Comparison of ENCODE assay signal across 1 cellular context in the genomic region with DNA sequence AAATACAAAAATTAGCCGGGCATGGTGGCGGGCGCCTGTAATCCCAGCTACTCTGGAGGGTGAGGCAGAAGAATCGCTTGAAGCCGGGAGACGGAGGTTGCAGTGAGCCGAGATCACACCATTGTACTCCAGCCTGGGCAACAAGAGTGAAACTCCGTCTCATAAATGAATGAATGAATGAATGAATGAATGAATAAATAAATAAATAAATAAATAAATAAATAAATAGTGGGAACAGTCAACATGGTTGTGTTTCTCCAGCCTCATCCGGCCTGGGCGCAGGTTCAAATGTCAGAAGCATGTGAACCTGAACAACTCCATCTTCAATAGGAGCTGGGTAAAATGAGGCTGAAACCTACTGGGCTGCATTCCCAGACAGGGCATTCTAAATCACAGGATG.
A peak's percentile ranks its signal among the peaks of the same experiment; 100 is the strongest.
TF ChIP-seq lines count a peak whose summit lies in the region.

No MANE protein-coding gene starts in this region.

TF ChIP-seq in HEK293, 187 proteins besides CTCF, POLR2A, EP300 and RAD21 (continued from another document):
- TF ChIP-seq ZNF664 (tag by site-specific recombination; IDR thresholded peaks at IDR 0.05) = peak; percentile 60
- TF ChIP-seq ZNF555 (tag by site-specific recombination; conservative IDR thresholded peaks at IDR 0.05) = peak; percentile 55
- peak; percentile 68 for TF ChIP-seq ZNF426 (tag by site-specific recombination; IDR thresholded peaks at IDR 0.05)
- 0 out of 2 replicates have a peak, but pooled peaks have one; percentile 9 for TF ChIP-seq ZNF560 (tag by site-specific recombination; IDR thresholded peaks at IDR 0.05; ENCODE audit: borderline replicate concordance)
- TF ChIP-seq ZNF558 (tag by site-specific recombination; IDR thresholded peaks at IDR 0.05) = peak; percentile 44; the same call in 1 of the 2 replicates
- 0 out of 2 replicates have a peak, but pooled peaks have one; percentile 41 for TF ChIP-seq ZNF404 (tag by site-specific recombination; IDR thresholded peaks at IDR 0.05)
- TF ChIP-seq ZNF510 (tag by site-specific recombination; IDR thresholded peaks at IDR 0.05; ENCODE audit: insufficient replicate concordance) = peak; percentile 55
- 0 out of 2 replicates have a peak, but pooled peaks have one; percentile 13 for TF ChIP-seq ZNF202 (tag by site-specific recombination; IDR thresholded peaks at IDR 0.05; ENCODE audit: borderline replicate concordance)
- TF ChIP-seq, protein P1, sequence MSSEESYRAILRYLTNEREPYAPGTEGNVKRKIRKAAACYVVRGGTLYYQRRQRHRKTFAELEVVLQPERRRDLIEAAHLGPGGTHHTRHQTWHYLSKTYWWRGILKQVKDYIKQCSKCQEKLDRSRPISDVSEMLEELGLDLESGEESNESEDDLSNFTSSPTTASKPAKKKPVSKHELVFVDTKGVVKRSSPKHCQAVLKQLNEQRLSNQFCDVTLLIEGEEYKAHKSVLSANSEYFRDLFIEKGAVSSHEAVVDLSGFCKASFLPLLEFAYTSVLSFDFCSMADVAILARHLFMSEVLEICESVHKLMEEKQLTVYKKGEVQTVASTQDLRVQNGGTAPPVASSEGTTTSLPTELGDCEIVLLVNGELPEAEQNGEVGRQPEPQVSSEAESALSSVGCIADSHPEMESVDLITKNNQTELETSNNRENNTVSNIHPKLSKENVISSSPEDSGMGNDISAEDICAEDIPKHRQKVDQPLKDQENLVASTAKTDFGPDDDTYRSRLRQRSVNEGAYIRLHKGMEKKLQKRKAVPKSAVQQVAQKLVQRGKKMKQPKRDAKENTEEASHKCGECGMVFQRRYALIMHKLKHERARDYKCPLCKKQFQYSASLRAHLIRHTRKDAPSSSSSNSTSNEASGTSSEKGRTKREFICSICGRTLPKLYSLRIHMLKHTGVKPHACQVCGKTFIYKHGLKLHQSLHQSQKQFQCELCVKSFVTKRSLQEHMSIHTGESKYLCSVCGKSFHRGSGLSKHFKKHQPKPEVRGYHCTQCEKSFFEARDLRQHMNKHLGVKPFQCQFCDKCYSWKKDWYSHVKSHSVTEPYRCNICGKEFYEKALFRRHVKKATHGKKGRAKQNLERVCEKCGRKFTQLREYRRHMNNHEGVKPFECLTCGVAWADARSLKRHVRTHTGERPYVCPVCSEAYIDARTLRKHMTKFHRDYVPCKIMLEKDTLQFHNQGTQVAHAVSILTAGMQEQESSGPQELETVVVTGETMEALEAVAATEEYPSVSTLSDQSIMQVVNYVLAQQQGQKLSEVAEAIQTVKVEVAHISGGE (tag by site-specific recombination; conservative IDR thresholded peaks at IDR 0.05; ENCODE audit: low read depth) = peak; percentile 62
- 0 out of 2 replicates have a peak, but pooled peaks have one; percentile 18 for TF ChIP-seq ZNF138 (tag by site-specific recombination; IDR thresholded peaks at IDR 0.05; ENCODE audit: borderline replicate concordance)
- peak; percentile 39 for TF ChIP-seq ZNF529 (tag by site-specific recombination; IDR thresholded peaks at IDR 0.05; ENCODE audit: insufficient replicate concordance)
- TF ChIP-seq ZBTB8A (tag by site-specific recombination; IDR thresholded peaks at IDR 0.05) = peak; percentile 59
